ENCODE assay signal across 8 cellular contexts in the genomic region with DNA sequence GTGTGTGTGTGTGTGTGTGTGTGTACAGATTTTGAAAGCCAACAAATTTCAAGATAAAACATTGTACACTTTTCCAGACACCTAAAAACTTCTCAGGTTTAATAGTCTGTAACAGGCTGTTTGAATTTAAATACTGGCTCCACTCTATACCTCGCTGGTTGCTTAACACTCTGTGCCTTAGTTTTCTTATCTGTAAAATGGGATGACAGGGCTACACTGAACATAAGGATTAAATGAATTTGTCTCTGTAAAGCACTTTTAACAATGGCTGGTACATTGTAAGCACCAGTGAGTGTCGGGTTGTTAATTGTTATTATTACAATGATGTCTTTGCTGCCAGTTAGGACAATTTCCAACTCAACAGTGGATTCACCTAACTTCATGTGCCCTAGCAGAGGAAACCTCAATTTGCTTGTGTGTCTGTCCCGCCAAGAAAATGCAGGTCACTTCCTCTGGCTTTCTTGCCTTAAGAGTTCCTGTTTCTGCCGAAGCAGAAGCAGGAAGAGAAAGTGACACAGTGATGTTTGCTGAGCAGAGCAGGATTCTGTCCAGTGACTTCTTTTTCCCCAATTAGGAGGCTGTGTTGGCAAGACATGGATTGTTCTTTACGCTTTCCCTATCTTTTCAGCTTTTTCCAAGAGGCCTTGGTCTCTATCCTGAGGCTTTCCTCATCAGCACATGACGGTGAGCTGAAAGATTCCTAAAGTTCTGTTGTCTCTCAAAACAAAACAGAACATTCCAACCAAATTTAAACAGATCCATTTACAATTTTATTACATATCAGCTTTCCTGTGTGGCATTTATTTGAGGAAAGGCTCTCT.
DNase-seq lines count a peak whose midpoint lies in the region; ATAC-seq and TF ChIP-seq lines count a peak whose summit lies in the region.

No MANE protein-coding gene starts in this region.

- no peak for TF ChIP-seq POLR2A in testis (IDR thresholded peaks at IDR 0.05)

- H3K27me3 Mint-ChIP-seq in activated T-helper 2 cell treated with anti-CD3 and anti-CD28 coated beads, Interferon-gamma antibody, Interleukin-2, Interleukin-4, amounts not matched to agents 10 μg/mL and 5 μg/mL and 100 μg/mL, durations not matched to agents 14 hours and 24 hours and 36 hours (ENCODE audit: low read depth), result no peaks in the 10 kb centered on the region

- peaks cover 5% of the 10 kb centered on the region for H3K4me1 ChIP-seq in testis

- intact Hi-C loops in activated T-helper 2 cell treated with anti-CD3 and anti-CD28 coated beads, Interferon-gamma antibody, Interleukin-2, Interleukin-4, amounts not matched to agents 10 μg/mL and 5 μg/mL and 100 μg/mL, durations not matched to agents 14 hours and 24 hours and 36 hours (cut with micrococcal nuclease), result loop anchor here (1.0 to 10.0 kb wide), 6 partner anchors 18 to 822 kb away; no protein-coding TSS in a partner anchor
- intact Hi-C loops in testis (cut with DNase I; ENCODE audit: low total_unique reads), result no loop called here

- peak overlapping the region in 1 of 2 donors; percentile 80 for H3K27ac ChIP-seq in testis

- no peaks in the 10 kb centered on the region for H3K27me3 ChIP-seq in testis

- ATAC-seq in GM21447 (IDR thresholded peaks at IDR 0.05; ENCODE audit: unreplicated experiment), result peak; percentile 78

- WGBS in testis, 2 donors, result 46% methylated on average over 6 of the region's 6 CpGs

- DNase-seq in GM10266 (ENCODE audit: extremely low spot score) (peak; percentile 47), Kasumi-1 (lab: John Stamatoyannopoulos, UW) (peak; percentile 77 to 87), left kidney (ENCODE audit: low read depth, low spot score) (peak; percentile 76), testis (peak; percentile 28), A172 (ENCODE audit: low spot score) (no peak), NCI-H82 (lab: John Stamatoyannopoulos, UW) (no peak)
- peak; percentile 38 for DNase-seq in activated T-helper 2 cell treated with anti-CD3 and anti-CD28 coated beads, Interferon-gamma antibody, Interleukin-2, Interleukin-4, amounts not matched to agents 10 μg/mL and 5 μg/mL and 100 μg/mL, durations not matched to agents 14 hours and 24 hours and 36 hours (ENCODE audit: low spot score)

- no peak overlapping the region for H3K4me3 ChIP-seq in testis

- H3K36me3 Mint-ChIP-seq in activated T-helper 2 cell treated with anti-CD3 and anti-CD28 coated beads, Interferon-gamma antibody, Interleukin-2, Interleukin-4, amounts not matched to agents 10 μg/mL and 5 μg/mL and 100 μg/mL, durations not matched to agents 14 hours and 24 hours and 36 hours (ENCODE audit: low read depth), result peaks cover 18% of the 10 kb centered on the region

- TF ChIP-seq CTCF in GM10266 (IDR thresholded peaks at IDR 0.05; ENCODE audit: control insufficient read depth, insufficient read depth, low read depth, missing control alignments) (no peak), testis (IDR thresholded peaks at IDR 0.05) (no peak)

- H3K9me3 ChIP-seq in testis, result no peaks in the 10 kb centered on the region

- H3K36me3 ChIP-seq in testis (ENCODE audit: low read depth, missing control alignments), result no peaks in the 10 kb centered on the region

- H3K4me3 Mint-ChIP-seq in activated T-helper 2 cell treated with anti-CD3 and anti-CD28 coated beads, Interferon-gamma antibody, Interleukin-2, Interleukin-4, amounts not matched to agents 10 μg/mL and 5 μg/mL and 100 μg/mL, durations not matched to agents 14 hours and 24 hours and 36 hours (ENCODE audit: low read depth), result peak overlapping the region; percentile 74

- peak overlapping the region; percentile 95 for H3K27ac Mint-ChIP-seq in activated T-helper 2 cell treated with anti-CD3 and anti-CD28 coated beads, Interferon-gamma antibody, Interleukin-2, Interleukin-4, amounts not matched to agents 10 μg/mL and 5 μg/mL and 100 μg/mL, durations not matched to agents 14 hours and 24 hours and 36 hours

- H3K9me3 Mint-ChIP-seq in activated T-helper 2 cell treated with anti-CD3 and anti-CD28 coated beads, Interferon-gamma antibody, Interleukin-2, Interleukin-4, amounts not matched to agents 10 μg/mL and 5 μg/mL and 100 μg/mL, durations not matched to agents 14 hours and 24 hours and 36 hours, result peaks cover 17% of the 10 kb centered on the region

- peaks cover 43% of the 10 kb centered on the region for H3K4me1 Mint-ChIP-seq in activated T-helper 2 cell treated with anti-CD3 and anti-CD28 coated beads, Interferon-gamma antibody, Interleukin-2, Interleukin-4, amounts not matched to agents 10 μg/mL and 5 μg/mL and 100 μg/mL, durations not matched to agents 14 hours and 24 hours and 36 hours (ENCODE audit: low read depth)

Comparison
In these comparisons a context has a peak if more than half of its experiments do, and no peak if none do; other contexts are left out.
1. DNase-seq: peak in GM10266 (single experiment), Kasumi-1 (2 of 2), activated T-helper 2 cell treated with anti-CD3 and anti-CD28 coated beads, Interferon-gamma antibody, Interleukin-2, Interleukin-4, amounts not matched to agents 10 μg/mL and 5 μg/mL and 100 μg/mL, durations not matched to agents 14 hours and 24 hours and 36 hours (single experiment), left kidney (single experiment) and testis (single experiment); none in A172 (single experiment) and NCI-H82 (single experiment).